9 cellular contexts compared by ENCODE assay signal in genomic region chr3:147582642-147583041, GRCh38.
"Had no signal": no experiment of that assay in that cellular context is flagged by ENCODE, and none has a peak within 500 bp of the region (broad histone marks: within the 10 kb centered on the region; RNA-seq: fewer than 3 reads in every experiment).

No MANE protein-coding gene starts in this region.

- H3K27ac ChIP-seq: KMS-11 had no signal

- H3K9ac ChIP-seq: KMS-11 had no signal

- H3K4me3 ChIP-seq: GM23338, K562 had no signal

- ATAC-seq: GM23338, K562 had no signal

- H2AFZ ChIP-seq: GM23338 had no signal

- DNase-seq: H9, HCEC 1CT, IMR-90 had no signal

- FAIRE-seq: H1, H54, HTR-8/SVneo, K562 had no signal

- H3K4me2 ChIP-seq: GM23338, KMS-11 had no signal
